Comparison of ENCODE assay signal across 21 cellular contexts in genomic region chr1:229278120-229278741, GRCh38. TPM values are rescaled to one million over a fixed set of nuclear protein-coding genes. Genes with fewer than 3 reads are reported as not detected.
DNase-seq lines count a peak whose midpoint lies in the region; ATAC-seq, FAIRE-seq and TF ChIP-seq lines count a peak whose summit lies in the region.
"Had no signal": no experiment of that assay in that cellular context is flagged by ENCODE, and none has a peak within 500 bp of the region (broad histone marks: within the 10 kb centered on the region; RNA-seq: fewer than 3 reads in every experiment).

No MANE protein-coding gene starts in this region.

- CTCF ChIA-PET in HEK293 (lab: Yijun Ruan, JAX) = interaction anchor here (0.7 kb wide), 1 partner anchor 20 kb away, joined by 3 read pairs; no protein-coding TSS in a partner anchor
- CTCF ChIA-PET in K562 (lab: Yijun Ruan, JAX; ENCODE audit: low intra/inter-chr PET ratio) = no interaction called here

- H3K36me3 ChIP-seq in HEK293 (ENCODE audit: control insufficient read depth in 2 of 2, insufficient read depth in 1 of 2, low read length in 2 of 2) (peaks cover 0 to 4% of the 10 kb centered on the region in 2 experiments; a peak in 1 of 3 replicates), K562 (ENCODE audit: control insufficient read depth, insufficient read depth, low read length) (peaks cover 4% of the 10 kb centered on the region; the same call in 2 of the 3 replicates), stomach smooth muscle (ENCODE audit: control insufficient read depth in 2 of 2, insufficient read depth in 2 of 2, low read length in 2 of 2) (peaks cover 0 to 3% of the 10 kb centered on the region in 2 donors)
- H3K36me3 ChIP-seq: BLaER1 treated with 17β-estradiol and CSF1 and Interleukin-3, amounts not matched to agents 10 nM and 100 nM had no signal

- no peak for TF ChIP-seq CTCF in HEK293 (tag by site-specific recombination; IDR thresholded peaks at IDR 0.05)
- TF ChIP-seq CTCF in K562 (IDR thresholded peaks at IDR 0.05 in 2 of 3, conservative IDR thresholded peaks at IDR 0.05 in 1 of 3; ENCODE audit: insufficient read depth in 2 of 3, low read depth in 1 of 3, low read length in 3 of 3) = no peak
- no peak for TF ChIP-seq CTCF in HFFc6 (IDR thresholded peaks at IDR 0.05)

- H3K4me1 Mint-ChIP-seq in HFFc6 (ENCODE audit: low read depth) = peaks cover 36% of the 10 kb centered on the region

- H3K27me3 ChIP-seq in K562 (ENCODE audit: control insufficient read depth in 2 of 2, insufficient read depth in 2 of 2, low read length in 2 of 2) (no peaks in the 10 kb centered on the region), stomach smooth muscle (ENCODE audit: control insufficient read depth in 1 of 2, insufficient read depth in 2 of 2, low read length in 2 of 2) (no peaks in the 10 kb centered on the region)

- WGBS in K562 (ENCODE audit: insufficient coverage, low coverage, missing lambda C conversion rate) = 50% methylated on average over 2 of the region's 2 CpGs

- no peak for TF ChIP-seq POLR2A in K562 (conservative IDR thresholded peaks at IDR 0.05)

- FAIRE-seq in K562 (lab: Jason Lieb, UNC) = no peak
- FAIRE-seq: G401.6, GM12891, HTR-8/SVneo had no signal

- H3K27me3 Mint-ChIP-seq in HFFc6 (ENCODE audit: insufficient read depth) = no peaks in the 10 kb centered on the region
- H3K27me3 Mint-ChIP-seq: CD4-positive, alpha-beta T cell had no signal

- no peak overlapping the region for H3K4me3 Mint-ChIP-seq in HFFc6
- H3K4me3 Mint-ChIP-seq: CD4-positive, alpha-beta T cell; GM23338 had no signal

- in situ Hi-C loops in K562 (cut with MboI) = no loop called here

- ATAC-seq in K562 (peak; percentile 32), HG03439 (IDR thresholded peaks at IDR 0.05; ENCODE audit: unreplicated experiment) (no peak)
- ATAC-seq: GM23338 had no signal

- no peaks in the 10 kb centered on the region for H3K9me3 Mint-ChIP-seq in HFFc6
- H3K9me3 Mint-ChIP-seq: CD4-positive, alpha-beta T cell; GM23338 had no signal

- H3K9ac ChIP-seq in K562 (ENCODE audit: insufficient read depth in 1 of 2, low read depth in 2 of 2, low read length in 2 of 2) (no peak overlapping the region), stomach smooth muscle (ENCODE audit: low read length in 2 of 2) (no peak overlapping the region)
- H3K9ac ChIP-seq: BLaER1 treated with 17β-estradiol and CSF1 and Interleukin-3, amounts not matched to agents 10 nM and 100 nM had no signal

- H3K27ac Mint-ChIP-seq in HFFc6 = no peak overlapping the region
- H3K27ac Mint-ChIP-seq: CD4-positive, alpha-beta T cell; GM23338 had no signal

- intact Hi-C loops in K562 (cut with micrococcal nuclease) = loop anchor here (10.0 kb wide), 1 partner anchor 787 kb away; the partner anchor contains the start of gene GALNT2

- H3K4me1 ChIP-seq in HEK293 (ENCODE audit: control insufficient read depth, insufficient read depth, low read length) (peaks cover 19% of the 10 kb centered on the region), K562 (replicated peaks in 1 of 2; ENCODE audit: control insufficient read depth in 2 of 2, insufficient read depth in 2 of 2, low read length in 2 of 2) (peaks cover 10 to 54% of the 10 kb centered on the region in 2 experiments), stomach smooth muscle (ENCODE audit: control insufficient read depth, insufficient read depth, low read length) (peaks cover 20% of the 10 kb centered on the region)

- no peak overlapping the region for H3K27ac ChIP-seq in HEK293 (ENCODE audit: extremely low read depth, low read depth, low read length)
- 0 out of 3 replicates have a peak overlapping the region, but pooled peaks have one; percentile 4 for H3K27ac ChIP-seq in K562 (ENCODE audit: extremely low read depth, low read depth, low read length)
- peak overlapping the region; percentile 2 for H3K27ac ChIP-seq in stomach smooth muscle (ENCODE audit: low read length)
- H3K27ac ChIP-seq: 22Rv1; BLaER1 treated with 17β-estradiol and CSF1 and Interleukin-3, amounts not matched to agents 10 nM and 100 nM had no signal

- no peaks in the 10 kb centered on the region for H3K9me3 ChIP-seq in HEK293 (ENCODE audit: control insufficient read depth, insufficient read depth, low read depth, low read length)
- H3K9me3 ChIP-seq in K562 (replicated peaks; ENCODE audit: control insufficient read depth, insufficient read depth, low read depth, low read length) = no peaks in the 10 kb centered on the region
- H3K9me3 ChIP-seq in stomach smooth muscle (ENCODE audit: control insufficient read depth in 2 of 2, low read length in 2 of 2) = no peaks in the 10 kb centered on the region

- TF ChIP-seq EP300 in K562 (IDR thresholded peaks at IDR 0.05; ENCODE audit: low read length) = no peak

- no TSS peak for BruUV-seq in K562 (replicated peaks; lab: Mats Ljungman, UMichigan)

- H4K20me1 ChIP-seq in K562 (replicated peaks; ENCODE audit: control insufficient read depth, insufficient read depth, low read length) = peaks cover 7% of the 10 kb centered on the region

- TF ChIP-seq RAD21 in K562 (CRISPR knock-in tag; conservative IDR thresholded peaks at IDR 0.05 in 1 of 2, IDR thresholded peaks at IDR 0.05 in 1 of 2) = no peak

- peaks cover 9% of the 10 kb centered on the region; the same call in 1 of the 2 replicates for H3K36me3 Mint-ChIP-seq in HFFc6 (ENCODE audit: low read depth)

- H2AFZ ChIP-seq in K562 (ENCODE audit: low read depth, low read length) = no peak overlapping the region
- H2AFZ ChIP-seq: GM23338 had no signal

- no peaks in the 10 kb centered on the region for H3K9me1 ChIP-seq in K562 (ENCODE audit: control insufficient read depth, insufficient read depth, low read length)

- POLR2A ChIA-PET in HEK293 (lab: Yijun Ruan, JAX) (interaction anchor here (0.6 to 0.7 kb wide), 2 partner anchors 63 to 1087 kb away, joined by 3 to 7 read pairs; no protein-coding TSS in a partner anchor), K562 (lab: Yijun Ruan, JAX) (interaction anchor here (0.8 to 1.6 kb wide), 5 partner anchors 9 to 928 kb away, joined by 3 to 7 read pairs (median 4); no protein-coding TSS in a partner anchor)

- peak overlapping the region; percentile 7; the same call in 1 of the 2 replicates for H3K4me2 ChIP-seq in K562 (ENCODE audit: insufficient read depth, low read length)
- H3K4me2 ChIP-seq: BLaER1 treated with 17β-estradiol and CSF1 and Interleukin-3, amounts not matched to agents 10 nM and 100 nM; GM23338 had no signal

- peaks cover 94% of the 10 kb centered on the region for H3K79me2 ChIP-seq in K562 (ENCODE audit: control insufficient read depth, insufficient read depth, low read length)

- H3K4me3 ChIP-seq in HEK293 (ENCODE audit: low read depth, low read length) (no peak overlapping the region), K562 (no peak overlapping the region), stomach smooth muscle (ENCODE audit: low read length in 2 of 2) (no peak overlapping the region)
- H3K4me3 ChIP-seq: BLaER1 treated with 17β-estradiol and CSF1 and Interleukin-3, amounts not matched to agents 10 nM and 100 nM; GM23338 had no signal

- peak; percentile 32 for DNase-seq in NCI-H2171 treated with DMSO at 0.1 percent for 48 hours (lab: John Stamatoyannopoulos, UW)
- DNase-seq in NCI-H2171 (lab: John Stamatoyannopoulos, UW) = no peak
- DNase-seq in K562 (ENCODE audit: extremely low read depth in 1 of 4, low spot score in 3 of 4) = no peak
- no peak for DNase-seq in NCI-H524 treated with DMSO at 0.1 percent for 48 hours (lab: John Stamatoyannopoulos, UW)
- DNase-seq in HFFc6 = no peak
- DNase-seq: AML-193; Calu3; CD4-positive, alpha-beta T cell; DMS153; DMS79 treated with DMSO at 0.1 percent for 48 hours; EL; H7 had no signal

TF ChIP-seq in K562, 482 proteins besides CTCF, POLR2A, EP300 and RAD21 (continues in another document):
- TF ChIP-seq ATF3 (IDR thresholded peaks at IDR 0.05) (peak; percentile 38; the same call in 1 of the 2 replicates), ATF3 (CRISPR knock-in tag; conservative IDR thresholded peaks at IDR 0.05) (no peak), RBM25 (IDR thresholded peaks at IDR 0.05; ENCODE audit: low read depth, low read length, severe bottlenecking) (no peak), JUN (IDR thresholded peaks at IDR 0.05; ENCODE audit: borderline replicate concordance, low read depth, low read length) (no peak), JUN (CRISPR knock-in tag; IDR thresholded peaks at IDR 0.05; ENCODE audit: borderline replicate concordance) (no peak), C11orf30 (IDR thresholded peaks at IDR 0.05; ENCODE audit: low read depth) (peak; percentile 77), JUND (IDR thresholded peaks at IDR 0.05; ENCODE audit: borderline replicate concordance, low read depth, low read length) (no peak), JUND (tag; IDR thresholded peaks at IDR 0.05; ENCODE audit: borderline replicate concordance, low read depth, low read length) (peak; percentile 41; the same call in 1 of the 3 replicates), HDAC3 (IDR thresholded peaks at IDR 0.05; ENCODE audit: borderline replicate concordance, partially characterized antibody) (no peak)

RNA-seq across cellular contexts. Expression of gene RAB4A, which starts 7.3 kb away (rescaled TPM):
- 13.9 and 34.5 TPM in 2 replicates for total RNA-seq in K562 (2011; cell fraction: chromatin; rRNA removed; ENCODE audit: low replicate concordance)
- 7.4 and 7.8 TPM in 2 replicates for total RNA-seq in K562 (2011; cell fraction: nucleolus; rRNA removed)
- 17.1 and 34.4 TPM in 2 replicates for total RNA-seq in K562 (2011; cell fraction: nucleoplasm; rRNA removed)
- 33.4 and 58.5 TPM in 2 replicates for total RNA-seq in K562 (2014; rRNA removed)
- total RNA-seq in K562 (2014; rRNA removed; fragmentation: Illumina TruSeq; extraction: Trizol) = 23.9 and 28.3 TPM in 2 replicates
- 21.9 and 23.2 TPM in 2 replicates for total RNA-seq in K562 (2015; rRNA removed; fragmentation: Illumina TruSeq; extraction: Trizol)
- total RNA-seq in K562 (2021) = 61.0 and 68.3 TPM in 2 replicates
- 33.8 and 35.1 TPM in 2 replicates for polyA plus RNA-seq in K562 (2011; rRNA removed)
- polyA plus RNA-seq in K562 (2011; cell fraction: cytosol; rRNA removed) = 11.7 and 19.5 TPM in 2 replicates
- 13.1 and 14.0 TPM in 2 replicates for polyA plus RNA-seq in K562 (2011; cell fraction: nucleus; rRNA removed)
- polyA plus RNA-seq in K562 (2012) = 29.8 and 40.1 TPM in 2 replicates
- polyA plus RNA-seq in K562 (2014; fragmentation: Illumina TruSeq; extraction: Trizol) = 20.9 and 26.7 TPM in 2 replicates
- polyA plus RNA-seq in K562 (2014; fragmentation: Nextera tagmentation; extraction: Ambion mirVana) = 1 to 10 TPM; 8.3 to 9.7 TPM
- polyA plus RNA-seq in K562 (2014; rRNA removed) = 36.0 and 55.2 TPM in 2 replicates
- 13.8 and 18.0 TPM in 2 replicates for polyA minus RNA-seq in K562 (2011; rRNA and poly(A)+ RNA removed)
- polyA minus RNA-seq in K562 (2011; cell fraction: cytosol; rRNA and poly(A)+ RNA removed) = 7.9 and 8.5 TPM in 2 replicates
- polyA minus RNA-seq in K562 (2011; cell fraction: nucleus; rRNA and poly(A)+ RNA removed) = 10.8 and 11.4 TPM in 2 replicates
- 10 to 100 TPM; 34.7 to 64.2 (median 41.3) TPM for total RNA-seq in HFFc6 (2021; fragmentation: NEBNext Ultra II Directional; extraction: Animal tissue kit (Norgen Biotek cat#: 25700))
